In the genomic region with DNA sequence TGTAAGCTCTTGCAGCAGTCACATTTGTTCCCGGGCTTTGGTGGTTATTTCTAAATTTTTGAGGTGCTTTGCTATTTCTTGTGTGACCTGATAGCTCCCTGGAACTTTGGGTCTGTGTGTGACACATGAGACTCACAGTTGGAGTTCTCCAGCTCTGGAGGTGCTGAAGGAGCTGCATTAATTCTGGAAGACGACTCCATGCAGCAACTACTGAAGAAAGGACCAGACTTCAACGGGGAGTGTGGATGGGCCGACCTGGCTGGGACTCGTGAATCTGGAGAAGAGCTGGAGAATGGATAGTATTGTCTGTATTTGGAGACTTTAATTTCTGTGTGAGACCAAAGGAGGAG, we compare ENCODE assay signal across 8 cellular contexts. TPM values are rescaled to one million over a fixed set of nuclear protein-coding genes. Genes with fewer than 3 reads are reported as not detected.
DNase-seq lines count a peak whose midpoint lies in the region; ATAC-seq, FAIRE-seq and TF ChIP-seq lines count a peak whose summit lies in the region.

No MANE protein-coding gene starts in this region.

- H3K27me3 Mint-ChIP-seq in stimulated activated naive CD8-positive, alpha-beta T cell treated with anti-CD3 and anti-CD28 coated beads, Interleukin-15, Interleukin-2, amounts not matched to agents 100 ng/mL and 50 ng/mL, for 24 hours = no peaks in the 10 kb centered on the region

- no peaks in the 10 kb centered on the region for H3K27me3 ChIP-seq in mucosa of rectum (ENCODE audit: control insufficient read depth in 2 of 2, insufficient read depth in 2 of 2, low read length in 2 of 2)

- no peaks in the 10 kb centered on the region for H3K9me3 Mint-ChIP-seq in stimulated activated naive CD8-positive, alpha-beta T cell treated with anti-CD3 and anti-CD28 coated beads, Interleukin-15, Interleukin-2, amounts not matched to agents 100 ng/mL and 50 ng/mL, for 24 hours

- peak overlapping the region; percentile 26 for H3K27ac ChIP-seq in caudate nucleus (ENCODE audit: low read depth, low read length)
- peak overlapping the region in 1 of 2 donors; percentile 98 for H3K27ac ChIP-seq in mucosa of rectum (ENCODE audit: low read depth in 2 of 2, low read length in 2 of 2)

- peaks cover 45% of the 10 kb centered on the region for H3K4me1 Mint-ChIP-seq in stimulated activated naive CD8-positive, alpha-beta T cell treated with anti-CD3 and anti-CD28 coated beads, Interleukin-15, Interleukin-2, amounts not matched to agents 100 ng/mL and 50 ng/mL, for 24 hours (ENCODE audit: low read depth)

- no peak for FAIRE-seq in GM12892 (lab: Jason Lieb, UNC)

- peak overlapping the region; percentile 88 to 97 for H3K4me3 ChIP-seq in mucosa of rectum (ENCODE audit: low read length in 2 of 2)

- peaks cover 13 to 20% of the 10 kb centered on the region in 2 donors for H3K4me1 ChIP-seq in mucosa of rectum (ENCODE audit: control insufficient read depth in 2 of 2, insufficient read depth in 2 of 2, low read length in 2 of 2)

- no peak for DNase-seq in stimulated activated naive CD8-positive, alpha-beta T cell treated with anti-CD3 and anti-CD28 coated beads, Interleukin-15, Interleukin-2, amounts not matched to agents 100 U/mL and 50 U/mL, for 24 hours
- DNase-seq in caudate nucleus (lab: John Stamatoyannopoulos, UW) (no peak), GM12892 (ENCODE audit: insufficient read length) (no peak), NCI-H748 (lab: John Stamatoyannopoulos, UW; ENCODE audit: unreplicated experiment) (no peak), pons (ENCODE audit: low spot score) (no peak), NCI-H446 (lab: John Stamatoyannopoulos, UW) (no peak)

- ATAC-seq in stimulated activated naive CD8-positive, alpha-beta T cell treated with anti-CD3 and anti-CD28 coated beads, Interleukin-15, Interleukin-2, amounts not matched to agents 100 U/mL and 50 U/mL, for 24 hours = no peak

- TF ChIP-seq POLR2A in GM12892 (IDR thresholded peaks at IDR 0.05; ENCODE audit: low read depth, low read length) = no peak

- peaks cover 11 to 15% of the 10 kb centered on the region in 2 donors for H3K36me3 ChIP-seq in mucosa of rectum (ENCODE audit: control insufficient read depth in 2 of 2, insufficient read depth in 2 of 2, low read length in 2 of 2)

- H3K4me3 Mint-ChIP-seq in stimulated activated naive CD8-positive, alpha-beta T cell treated with anti-CD3 and anti-CD28 coated beads, Interleukin-15, Interleukin-2, amounts not matched to agents 100 ng/mL and 50 ng/mL, for 24 hours = peak overlapping the region; percentile 100

- H3K36me3 Mint-ChIP-seq in stimulated activated naive CD8-positive, alpha-beta T cell treated with anti-CD3 and anti-CD28 coated beads, Interleukin-15, Interleukin-2, amounts not matched to agents 100 ng/mL and 50 ng/mL, for 24 hours (ENCODE audit: low read depth) = peaks cover 39% of the 10 kb centered on the region

- H3K9me3 ChIP-seq in mucosa of rectum (ENCODE audit: control insufficient read depth in 2 of 2, low read length in 2 of 2) = no peaks in the 10 kb centered on the region

- H3K27ac Mint-ChIP-seq in stimulated activated naive CD8-positive, alpha-beta T cell treated with anti-CD3 and anti-CD28 coated beads, Interleukin-15, Interleukin-2, amounts not matched to agents 100 ng/mL and 50 ng/mL, for 24 hours = peak overlapping the region; percentile 99

- peak overlapping the region; percentile 90 to 98 for H3K9ac ChIP-seq in mucosa of rectum (ENCODE audit: low read depth in 1 of 2, low read length in 2 of 2)

RNA-seq across cellular contexts. Expression of a gene that starts 1.5 kb away (rescaled TPM):
- 70.4 TPM for polyA plus RNA-seq in GM12892 (2012; ENCODE audit: missing spikeins)

RNA-seq across cellular contexts. Expression of a gene that starts 51.7 kb away (rescaled TPM):
- polyA plus RNA-seq in GM12892 (2012; ENCODE audit: missing spikeins) = not detected
